In genomic region chr11:115226556-115226955, GRCh38 we compare ENCODE assay signal across 9 cellular contexts.
DNase-seq lines count a peak whose midpoint lies in the region; ATAC-seq and TF ChIP-seq lines count a peak whose summit lies in the region.
"Had no signal": no experiment of that assay in that cellular context is flagged by ENCODE, and none has a peak within 500 bp of the region (broad histone marks: within the 10 kb centered on the region; RNA-seq: fewer than 3 reads in every experiment).

No MANE protein-coding gene starts in this region.

- DNase-seq in H4 (ENCODE audit: low spot score) = peak; percentile 7
- peak; percentile 46 for DNase-seq in T1000 (lab: John Stamatoyannopoulos, UW)
- DNase-seq in glomerular visceral epithelial cell (ENCODE audit: extremely low spot score) = peak; percentile 91
- DNase-seq in skeletal muscle cell (ENCODE audit: low read depth) = peak; percentile 69
- DNase-seq in DMS79 treated with DMSO at 0.1 percent for 48 hours (lab: John Stamatoyannopoulos, UW) = no peak
- DNase-seq in stimulated activated CD4-positive, alpha-beta T cell treated with anti-CD3 and anti-CD28 coated beads, Interleukin-4, amount 100 ng/mL, for 1 hour = no peak
- no peak for DNase-seq in ascending aorta (ENCODE audit: low spot score in 2 of 2)
- DNase-seq: body of pancreas had no signal

- H3K27me3 ChIP-seq in ascending aorta = no peaks in the 10 kb centered on the region
- H3K27me3 ChIP-seq: body of pancreas had no signal

- no peaks in the 10 kb centered on the region for H3K9me3 ChIP-seq in ascending aorta
- H3K9me3 ChIP-seq: body of pancreas had no signal

- H3K27ac ChIP-seq in ascending aorta = no peak overlapping the region
- H3K27ac ChIP-seq: body of pancreas had no signal

- H3K4me3 ChIP-seq in skeletal muscle cell (ENCODE audit: low read depth, low read length) = no peak overlapping the region
- no peak overlapping the region for H3K4me3 ChIP-seq in ascending aorta
- H3K4me3 ChIP-seq: body of pancreas had no signal

- ATAC-seq in HG02970 (IDR thresholded peaks at IDR 0.05; ENCODE audit: low FRiP score, unreplicated experiment) = no peak
- ATAC-seq: body of pancreas had no signal

- TF ChIP-seq CTCF in ascending aorta (IDR thresholded peaks at IDR 0.05) = no peak

- H3K36me3 ChIP-seq in ascending aorta = no peaks in the 10 kb centered on the region

- H3K4me1 ChIP-seq in ascending aorta = no peaks in the 10 kb centered on the region
- H3K4me1 ChIP-seq: body of pancreas had no signal

- intact Hi-C loops in ascending aorta (cut with DNase I) = no loop called here

Comparison
In these comparisons a context has a peak if more than half of its experiments do, and no peak if none do; other contexts are left out.
1. DNase-seq: peak in H4 (single experiment), T1000 (single experiment), glomerular visceral epithelial cell (single experiment) and skeletal muscle cell (single experiment); none in DMS79 treated with DMSO at 0.1 percent for 48 hours (single experiment), stimulated activated CD4-positive, alpha-beta T cell treated with anti-CD3 and anti-CD28 coated beads, Interleukin-4, amount 100 ng/mL, for 1 hour (single experiment) and ascending aorta (0 of 2).